Comparison of ENCODE assay signal across 18 cellular contexts in the genomic region with DNA sequence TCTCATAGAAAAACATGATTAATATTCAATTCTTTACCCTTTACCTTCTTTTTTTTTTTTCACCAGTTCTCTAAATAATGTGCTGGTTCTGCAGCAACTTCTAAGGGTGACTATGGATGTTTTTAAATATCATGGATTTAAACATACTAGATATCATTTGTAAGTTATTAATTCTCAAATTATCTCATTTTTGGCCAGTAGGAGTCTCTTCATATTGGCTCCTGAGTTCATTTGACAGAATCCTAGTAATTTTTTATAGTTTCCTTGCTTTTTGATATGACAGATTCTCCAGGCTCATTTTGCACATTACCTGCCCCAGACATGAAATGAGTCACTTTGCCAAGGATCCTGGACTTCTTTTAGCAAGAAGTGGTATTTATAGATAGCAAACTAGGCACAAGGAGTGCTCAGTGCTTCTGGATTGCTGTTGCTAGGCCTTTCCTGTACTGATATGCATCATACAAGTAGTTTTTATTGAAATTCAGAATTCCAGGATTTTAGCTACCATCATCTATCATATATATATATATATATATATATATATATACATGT.
DNase-seq lines count a peak whose midpoint lies in the region; ATAC-seq and TF ChIP-seq lines count a peak whose summit lies in the region.
"Had no signal": no experiment of that assay in that cellular context is flagged by ENCODE, and none has a peak within 500 bp of the region (broad histone marks: within the 10 kb centered on the region; RNA-seq: fewer than 3 reads in every experiment).

No MANE protein-coding gene starts in this region.

- ATAC-seq in activated CD4-positive, CD25-positive, alpha-beta regulatory T cell treated with anti-CD3 and anti-CD28 coated beads, Interleukin-2, amount 50 U/mL, for 24 hours = no peak
- ATAC-seq: stimulated activated naive CD8-positive, alpha-beta T cell treated with anti-CD3 and anti-CD28 coated beads, Interleukin-15, amount 100 ng/mL, for 72 hours had no signal

- no peaks in the 10 kb centered on the region for H4K20me1 ChIP-seq in osteoblast (ENCODE audit: insufficient read depth, low read length)
- H4K20me1 ChIP-seq: BLaER1 had no signal

- DNase-seq in AG10803 (ENCODE audit: low read depth) (no peak), astrocyte of the cerebellum (ENCODE audit: low read depth) (no peak), osteoblast (ENCODE audit: insufficient read length, low spot score, missing footprints) (no peak), stomach (no peak), pons (ENCODE audit: low spot score) (no peak)
- DNase-seq in activated CD4-positive, alpha-beta T cell treated with anti-CD3 and anti-CD28 coated beads for 48 hours = no peak
- DNase-seq: activated CD4-positive, alpha-beta T cell treated with anti-CD3 and anti-CD28 coated beads, Interleukin-2, amount 50 U/mL, for 48 hours; activated T-cell treated with anti-CD3 and anti-CD28 coated beads, Interleukin-2, amount 50 U/mL, for 24 hours; DMS153; glutamatergic neuron; HCEC 1CT; NCI-H2029 treated with DMSO at 0.1 percent for 48 hours; NCI-H510A treated with DMSO at 0.1 percent for 48 hours; retina; stimulated activated naive CD8-positive, alpha-beta T cell treated with anti-CD3 and anti-CD28 coated beads, Interleukin-15, amount 100 ng/mL, for 72 hours had no signal

- TF ChIP-seq POLR2A in stomach (IDR thresholded peaks at IDR 0.05) = no peak

- H3K27me3 ChIP-seq in osteoblast (ENCODE audit: insufficient read depth, low read length) (no peaks in the 10 kb centered on the region), stomach (no peaks in the 10 kb centered on the region)
- H3K27me3 ChIP-seq: BLaER1 had no signal

- in situ Hi-C loops in astrocyte of the cerebellum (cut with HindIII; ENCODE audit: low sequenced_read_pairs) = no loop called here

- H2AFZ ChIP-seq in osteoblast (ENCODE audit: low read length) = no peak overlapping the region

- H3K79me2 ChIP-seq in osteoblast (ENCODE audit: insufficient read depth, low read length) = no peaks in the 10 kb centered on the region

- no peak overlapping the region for H3K4me2 ChIP-seq in osteoblast (ENCODE audit: insufficient read depth, low read length)
- H3K4me2 ChIP-seq: BLaER1 had no signal

- TF ChIP-seq CTCF in AG10803 (conservative IDR thresholded peaks at IDR 0.05; ENCODE audit: low read length) = peak; percentile 40
- TF ChIP-seq CTCF in astrocyte of the cerebellum (IDR thresholded peaks at IDR 0.05; ENCODE audit: low read depth, low read length, missing control alignments) = peak; percentile 16
- TF ChIP-seq CTCF in osteoblast (IDR thresholded peaks at IDR 0.05; ENCODE audit: extremely low read depth, low read depth, low read length) = peak; percentile 46
- TF ChIP-seq CTCF in stomach (IDR thresholded peaks at IDR 0.05) = no peak

- H3K4me3 ChIP-seq in AG10803 (ENCODE audit: low read length) (no peak overlapping the region), astrocyte of the cerebellum (ENCODE audit: low read depth, low read length) (no peak overlapping the region), osteoblast (ENCODE audit: insufficient read depth, low read length) (no peak overlapping the region), stomach (no peak overlapping the region)
- H3K4me3 ChIP-seq: BLaER1 had no signal

- TF ChIP-seq RAD21 in Ishikawa (IDR thresholded peaks at IDR 0.05; ENCODE audit: low read depth) = 0 out of 2 replicates have a peak, but pooled peaks have one; percentile 9

- H3K9me3 ChIP-seq in osteoblast (ENCODE audit: low read depth, low read length) (no peaks in the 10 kb centered on the region), stomach (peaks cover 0 to 11% (median 3%) of the 10 kb centered on the region in 4 donors)
- H3K9me3 ChIP-seq: BLaER1 had no signal

- TF ChIP-seq EP300 in Ishikawa (IDR thresholded peaks at IDR 0.05; ENCODE audit: borderline replicate concordance) (no peak), stomach (IDR thresholded peaks at IDR 0.05) (no peak)

- H3K27ac ChIP-seq in osteoblast (ENCODE audit: low read depth, low read length) (no peak overlapping the region), stomach (no peak overlapping the region)
- H3K27ac ChIP-seq: BLaER1 had no signal

- intact Hi-C loops in stomach (cut with DNase I; ENCODE audit: low total_unique reads) = no loop called here

- H3K36me3 ChIP-seq in osteoblast (ENCODE audit: insufficient read depth, low read length) = no peaks in the 10 kb centered on the region
- H3K36me3 ChIP-seq in stomach = no peaks in the 10 kb centered on the region
- H3K36me3 ChIP-seq: BLaER1 had no signal

- H3K4me1 ChIP-seq in osteoblast (ENCODE audit: insufficient read depth, low read length) (no peaks in the 10 kb centered on the region), stomach (no peaks in the 10 kb centered on the region)

TF ChIP-seq in Ishikawa, 13 proteins besides CTCF, POLR2A, EP300 and RAD21:
- TF ChIP-seq CREB1 (IDR thresholded peaks at IDR 0.05; ENCODE audit: low read depth) (no peak), ZBTB7A (IDR thresholded peaks at IDR 0.05; ENCODE audit: low read depth) (no peak), CEBPB (IDR thresholded peaks at IDR 0.05) (no peak), NFIC (IDR thresholded peaks at IDR 0.05) (no peak), MAX (IDR thresholded peaks at IDR 0.05) (no peak), YY1 (IDR thresholded peaks at IDR 0.05; ENCODE audit: low read depth) (no peak), TCF12 (IDR thresholded peaks at IDR 0.05; ENCODE audit: low read depth) (no peak)

Comparison
In these comparisons a context has a peak if more than half of its experiments do, and no peak if none do; other contexts are left out.
1. CTCF ChIP-seq: peak in AG10803 (single experiment), astrocyte of the cerebellum (single experiment) and osteoblast (single experiment); none in stomach (0 of 7).